In the genomic region with DNA sequence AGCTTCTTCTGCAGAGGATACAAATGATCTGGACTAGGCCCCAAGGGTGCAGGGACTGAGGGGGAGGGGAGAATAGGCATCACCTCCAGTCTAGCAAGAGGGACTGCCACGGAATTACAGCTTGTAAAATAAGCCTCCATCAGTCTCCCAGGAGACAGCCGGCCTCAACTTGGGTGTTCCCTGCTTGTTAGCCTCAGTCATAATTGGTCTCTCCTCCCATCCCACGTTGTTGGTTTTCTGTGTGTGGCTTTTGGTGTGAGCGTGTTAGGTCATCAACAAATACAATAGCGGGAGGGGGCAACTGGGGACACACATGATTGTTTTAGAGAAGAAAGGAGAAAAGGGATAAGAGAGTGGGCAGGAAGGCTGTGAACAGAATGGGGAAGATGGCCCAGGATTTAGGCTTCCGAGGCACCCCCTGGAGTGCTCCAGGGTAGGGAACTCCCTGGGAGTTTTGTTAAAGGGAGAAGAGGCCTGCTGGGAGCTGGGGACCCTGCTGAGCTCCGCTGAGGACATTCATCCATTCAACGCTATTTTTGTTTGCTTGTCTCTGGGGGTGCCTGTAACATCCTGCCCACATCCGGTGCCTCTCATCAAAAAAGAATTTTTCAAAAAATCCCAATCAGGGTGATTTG, we compare ENCODE assay signal across 1 cellular context.
TF ChIP-seq lines count a peak whose summit lies in the region.

No MANE protein-coding gene starts in this region.

TF ChIP-seq in HepG2, 621 proteins besides CTCF, POLR2A, EP300 and RAD21 (continued from another document and continues in another):
- TF ChIP-seq, protein P1, sequence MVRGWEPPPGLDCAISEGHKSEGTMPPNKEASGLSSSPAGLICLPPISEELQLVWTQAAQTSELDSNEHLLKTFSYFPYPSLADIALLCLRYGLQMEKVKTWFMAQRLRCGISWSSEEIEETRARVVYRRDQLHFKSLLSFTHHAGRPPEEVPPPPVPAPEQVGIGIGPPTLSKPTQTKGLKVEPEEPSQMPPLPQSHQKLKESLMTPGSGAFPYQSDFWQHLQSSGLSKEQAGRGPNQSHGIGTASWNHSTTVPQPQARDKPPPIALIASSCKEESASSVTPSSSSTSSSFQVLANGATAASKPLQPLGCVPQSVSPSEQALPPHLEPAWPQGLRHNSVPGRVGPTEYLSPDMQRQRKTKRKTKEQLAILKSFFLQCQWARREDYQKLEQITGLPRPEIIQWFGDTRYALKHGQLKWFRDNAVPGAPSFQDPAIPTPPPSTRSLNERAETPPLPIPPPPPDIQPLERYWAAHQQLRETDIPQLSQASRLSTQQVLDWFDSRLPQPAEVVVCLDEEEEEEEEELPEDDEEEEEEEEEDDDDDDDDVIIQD (CRISPR knock-in tag; IDR thresholded peaks at IDR 0.05; ENCODE audit: low read depth), result no peak
- TF ChIP-seq ZNF782 (CRISPR knock-in tag; IDR thresholded peaks at IDR 0.05; ENCODE audit: borderline replicate concordance), result no peak
- no peak for TF ChIP-seq NFATC3 (CRISPR knock-in tag; IDR thresholded peaks at IDR 0.05)
- TF ChIP-seq ZNF788 (CRISPR knock-in tag; IDR thresholded peaks at IDR 0.05; ENCODE audit: borderline replicate concordance), result no peak
- no peak for TF ChIP-seq SKI (IDR thresholded peaks at IDR 0.05; ENCODE audit: partially characterized antibody)
- no peak for TF ChIP-seq ZNF30 (CRISPR knock-in tag; IDR thresholded peaks at IDR 0.05)
- no peak for TF ChIP-seq ATM (IDR thresholded peaks at IDR 0.05; ENCODE audit: borderline replicate concordance)
- no peak for TF ChIP-seq WIZ (CRISPR knock-in tag; IDR thresholded peaks at IDR 0.05)
- TF ChIP-seq ZNF768 (CRISPR knock-in tag; IDR thresholded peaks at IDR 0.05), result no peak
- TF ChIP-seq, protein P2, sequence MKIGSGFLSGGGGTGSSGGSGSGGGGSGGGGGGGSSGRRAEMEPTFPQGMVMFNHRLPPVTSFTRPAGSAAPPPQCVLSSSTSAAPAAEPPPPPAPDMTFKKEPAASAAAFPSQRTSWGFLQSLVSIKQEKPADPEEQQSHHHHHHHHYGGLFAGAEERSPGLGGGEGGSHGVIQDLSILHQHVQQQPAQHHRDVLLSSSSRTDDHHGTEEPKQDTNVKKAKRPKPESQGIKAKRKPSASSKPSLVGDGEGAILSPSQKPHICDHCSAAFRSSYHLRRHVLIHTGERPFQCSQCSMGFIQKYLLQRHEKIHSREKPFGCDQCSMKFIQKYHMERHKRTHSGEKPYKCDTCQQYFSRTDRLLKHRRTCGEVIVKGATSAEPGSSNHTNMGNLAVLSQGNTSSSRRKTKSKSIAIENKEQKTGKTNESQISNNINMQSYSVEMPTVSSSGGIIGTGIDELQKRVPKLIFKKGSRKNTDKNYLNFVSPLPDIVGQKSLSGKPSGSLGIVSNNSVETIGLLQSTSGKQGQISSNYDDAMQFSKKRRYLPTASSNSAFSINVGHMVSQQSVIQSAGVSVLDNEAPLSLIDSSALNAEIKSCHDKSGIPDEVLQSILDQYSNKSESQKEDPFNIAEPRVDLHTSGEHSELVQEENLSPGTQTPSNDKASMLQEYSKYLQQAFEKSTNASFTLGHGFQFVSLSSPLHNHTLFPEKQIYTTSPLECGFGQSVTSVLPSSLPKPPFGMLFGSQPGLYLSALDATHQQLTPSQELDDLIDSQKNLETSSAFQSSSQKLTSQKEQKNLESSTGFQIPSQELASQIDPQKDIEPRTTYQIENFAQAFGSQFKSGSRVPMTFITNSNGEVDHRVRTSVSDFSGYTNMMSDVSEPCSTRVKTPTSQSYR (CRISPR knock-in tag; IDR thresholded peaks at IDR 0.05; ENCODE audit: borderline replicate concordance), result peak; percentile 33; the same call in 1 of the 2 replicates
- TF ChIP-seq, protein P3, sequence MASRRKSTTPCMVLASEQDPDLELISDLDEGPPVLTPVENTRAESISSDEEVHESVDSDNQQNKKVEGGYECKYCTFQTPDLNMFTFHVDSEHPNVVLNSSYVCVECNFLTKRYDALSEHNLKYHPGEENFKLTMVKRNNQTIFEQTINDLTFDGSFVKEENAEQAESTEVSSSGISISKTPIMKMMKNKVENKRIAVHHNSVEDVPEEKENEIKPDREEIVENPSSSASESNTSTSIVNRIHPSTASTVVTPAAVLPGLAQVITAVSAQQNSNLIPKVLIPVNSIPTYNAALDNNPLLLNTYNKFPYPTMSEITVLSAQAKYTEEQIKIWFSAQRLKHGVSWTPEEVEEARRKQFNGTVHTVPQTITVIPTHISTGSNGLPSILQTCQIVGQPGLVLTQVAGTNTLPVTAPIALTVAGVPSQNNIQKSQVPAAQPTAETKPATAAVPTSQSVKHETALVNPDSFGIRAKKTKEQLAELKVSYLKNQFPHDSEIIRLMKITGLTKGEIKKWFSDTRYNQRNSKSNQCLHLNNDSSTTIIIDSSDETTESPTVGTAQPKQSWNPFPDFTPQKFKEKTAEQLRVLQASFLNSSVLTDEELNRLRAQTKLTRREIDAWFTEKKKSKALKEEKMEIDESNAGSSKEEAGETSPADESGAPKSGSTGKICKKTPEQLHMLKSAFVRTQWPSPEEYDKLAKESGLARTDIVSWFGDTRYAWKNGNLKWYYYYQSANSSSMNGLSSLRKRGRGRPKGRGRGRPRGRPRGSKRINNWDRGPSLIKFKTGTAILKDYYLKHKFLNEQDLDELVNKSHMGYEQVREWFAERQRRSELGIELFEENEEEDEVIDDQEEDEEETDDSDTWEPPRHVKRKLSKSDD (CRISPR knock-in tag; IDR thresholded peaks at IDR 0.05; ENCODE audit: low read depth), result 0 out of 2 replicates have a peak, but pooled peaks have one; percentile 13
- TF ChIP-seq XRCC5 (optimal IDR thresholded peaks at IDR 0.05; ENCODE audit: low read length), result no peak
- TF ChIP-seq, protein P4, sequence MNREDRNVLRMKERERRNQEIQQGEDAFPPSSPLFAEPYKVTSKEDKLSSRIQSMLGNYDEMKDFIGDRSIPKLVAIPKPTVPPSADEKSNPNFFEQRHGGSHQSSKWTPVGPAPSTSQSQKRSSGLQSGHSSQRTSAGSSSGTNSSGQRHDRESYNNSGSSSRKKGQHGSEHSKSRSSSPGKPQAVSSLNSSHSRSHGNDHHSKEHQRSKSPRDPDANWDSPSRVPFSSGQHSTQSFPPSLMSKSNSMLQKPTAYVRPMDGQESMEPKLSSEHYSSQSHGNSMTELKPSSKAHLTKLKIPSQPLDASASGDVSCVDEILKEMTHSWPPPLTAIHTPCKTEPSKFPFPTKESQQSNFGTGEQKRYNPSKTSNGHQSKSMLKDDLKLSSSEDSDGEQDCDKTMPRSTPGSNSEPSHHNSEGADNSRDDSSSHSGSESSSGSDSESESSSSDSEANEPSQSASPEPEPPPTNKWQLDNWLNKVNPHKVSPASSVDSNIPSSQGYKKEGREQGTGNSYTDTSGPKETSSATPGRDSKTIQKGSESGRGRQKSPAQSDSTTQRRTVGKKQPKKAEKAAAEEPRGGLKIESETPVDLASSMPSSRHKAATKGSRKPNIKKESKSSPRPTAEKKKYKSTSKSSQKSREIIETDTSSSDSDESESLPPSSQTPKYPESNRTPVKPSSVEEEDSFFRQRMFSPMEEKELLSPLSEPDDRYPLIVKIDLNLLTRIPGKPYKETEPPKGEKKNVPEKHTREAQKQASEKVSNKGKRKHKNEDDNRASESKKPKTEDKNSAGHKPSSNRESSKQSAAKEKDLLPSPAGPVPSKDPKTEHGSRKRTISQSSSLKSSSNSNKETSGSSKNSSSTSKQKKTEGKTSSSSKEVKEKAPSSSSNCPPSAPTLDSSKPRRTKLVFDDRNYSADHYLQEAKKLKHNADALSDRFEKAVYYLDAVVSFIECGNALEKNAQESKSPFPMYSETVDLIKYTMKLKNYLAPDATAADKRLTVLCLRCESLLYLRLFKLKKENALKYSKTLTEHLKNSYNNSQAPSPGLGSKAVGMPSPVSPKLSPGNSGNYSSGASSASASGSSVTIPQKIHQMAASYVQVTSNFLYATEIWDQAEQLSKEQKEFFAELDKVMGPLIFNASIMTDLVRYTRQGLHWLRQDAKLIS (CRISPR knock-in tag; IDR thresholded peaks at IDR 0.05), result 0 out of 2 replicates have a peak, but pooled peaks have one; percentile 50
- TF ChIP-seq ZNF841 (CRISPR knock-in tag; IDR thresholded peaks at IDR 0.05; ENCODE audit: borderline replicate concordance), result no peak
- TF ChIP-seq, protein P5, sequence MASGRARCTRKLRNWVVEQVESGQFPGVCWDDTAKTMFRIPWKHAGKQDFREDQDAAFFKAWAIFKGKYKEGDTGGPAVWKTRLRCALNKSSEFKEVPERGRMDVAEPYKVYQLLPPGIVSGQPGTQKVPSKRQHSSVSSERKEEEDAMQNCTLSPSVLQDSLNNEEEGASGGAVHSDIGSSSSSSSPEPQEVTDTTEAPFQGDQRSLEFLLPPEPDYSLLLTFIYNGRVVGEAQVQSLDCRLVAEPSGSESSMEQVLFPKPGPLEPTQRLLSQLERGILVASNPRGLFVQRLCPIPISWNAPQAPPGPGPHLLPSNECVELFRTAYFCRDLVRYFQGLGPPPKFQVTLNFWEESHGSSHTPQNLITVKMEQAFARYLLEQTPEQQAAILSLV (CRISPR knock-in tag; IDR thresholded peaks at IDR 0.05; ENCODE audit: borderline replicate concordance), result 0 out of 2 replicates have a peak, but pooled peaks have one; percentile 39
- TF ChIP-seq, protein P6, sequence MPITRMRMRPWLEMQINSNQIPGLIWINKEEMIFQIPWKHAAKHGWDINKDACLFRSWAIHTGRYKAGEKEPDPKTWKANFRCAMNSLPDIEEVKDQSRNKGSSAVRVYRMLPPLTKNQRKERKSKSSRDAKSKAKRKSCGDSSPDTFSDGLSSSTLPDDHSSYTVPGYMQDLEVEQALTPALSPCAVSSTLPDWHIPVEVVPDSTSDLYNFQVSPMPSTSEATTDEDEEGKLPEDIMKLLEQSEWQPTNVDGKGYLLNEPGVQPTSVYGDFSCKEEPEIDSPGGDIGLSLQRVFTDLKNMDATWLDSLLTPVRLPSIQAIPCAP (CRISPR knock-in tag; IDR thresholded peaks at IDR 0.05; ENCODE audit: low read depth), result no peak
- no peak for TF ChIP-seq AGO1 (IDR thresholded peaks at IDR 0.05; ENCODE audit: low read depth, low read length, poor library complexity, severe bottlenecking)
- peak; percentile 32; the same call in 1 of the 2 replicates for TF ChIP-seq RBFOX2 (IDR thresholded peaks at IDR 0.05; ENCODE audit: low read depth, low read length)
- no peak for TF ChIP-seq PCBP1 (IDR thresholded peaks at IDR 0.05; ENCODE audit: borderline replicate concordance, low read depth, low read length)
- peak; percentile 45; the same call in 1 of the 2 replicates for TF ChIP-seq SOX5 (CRISPR knock-in tag; IDR thresholded peaks at IDR 0.05; ENCODE audit: borderline replicate concordance)
- no peak for TF ChIP-seq ZNF382 (CRISPR knock-in tag; IDR thresholded peaks at IDR 0.05; ENCODE audit: borderline replicate concordance)
- TF ChIP-seq ZNF317 (CRISPR knock-in tag; IDR thresholded peaks at IDR 0.05), result 0 out of 2 replicates have a peak, but pooled peaks have one; percentile 4
- TF ChIP-seq, protein P7, sequence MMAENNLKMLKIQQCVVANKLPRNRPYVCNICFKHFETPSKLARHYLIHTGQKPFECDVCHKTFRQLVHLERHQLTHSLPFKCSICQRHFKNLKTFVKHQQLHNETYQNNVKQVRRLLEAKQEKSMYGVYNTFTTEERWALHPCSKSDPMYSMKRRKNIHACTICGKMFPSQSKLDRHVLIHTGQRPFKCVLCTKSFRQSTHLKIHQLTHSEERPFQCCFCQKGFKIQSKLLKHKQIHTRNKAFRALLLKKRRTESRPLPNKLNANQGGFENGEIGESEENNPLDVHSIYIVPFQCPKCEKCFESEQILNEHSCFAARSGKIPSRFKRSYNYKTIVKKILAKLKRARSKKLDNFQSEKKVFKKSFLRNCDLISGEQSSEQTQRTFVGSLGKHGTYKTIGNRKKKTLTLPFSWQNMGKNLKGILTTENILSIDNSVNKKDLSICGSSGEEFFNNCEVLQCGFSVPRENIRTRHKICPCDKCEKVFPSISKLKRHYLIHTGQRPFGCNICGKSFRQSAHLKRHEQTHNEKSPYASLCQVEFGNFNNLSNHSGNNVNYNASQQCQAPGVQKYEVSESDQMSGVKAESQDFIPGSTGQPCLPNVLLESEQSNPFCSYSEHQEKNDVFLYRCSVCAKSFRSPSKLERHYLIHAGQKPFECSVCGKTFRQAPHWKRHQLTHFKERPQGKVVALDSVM (CRISPR knock-in tag; IDR thresholded peaks at IDR 0.05), result 0 out of 2 replicates have a peak, but pooled peaks have one; percentile 17
- TF ChIP-seq DNMT1 (CRISPR knock-in tag; IDR thresholded peaks at IDR 0.05), result no peak
- TF ChIP-seq, protein P8, sequence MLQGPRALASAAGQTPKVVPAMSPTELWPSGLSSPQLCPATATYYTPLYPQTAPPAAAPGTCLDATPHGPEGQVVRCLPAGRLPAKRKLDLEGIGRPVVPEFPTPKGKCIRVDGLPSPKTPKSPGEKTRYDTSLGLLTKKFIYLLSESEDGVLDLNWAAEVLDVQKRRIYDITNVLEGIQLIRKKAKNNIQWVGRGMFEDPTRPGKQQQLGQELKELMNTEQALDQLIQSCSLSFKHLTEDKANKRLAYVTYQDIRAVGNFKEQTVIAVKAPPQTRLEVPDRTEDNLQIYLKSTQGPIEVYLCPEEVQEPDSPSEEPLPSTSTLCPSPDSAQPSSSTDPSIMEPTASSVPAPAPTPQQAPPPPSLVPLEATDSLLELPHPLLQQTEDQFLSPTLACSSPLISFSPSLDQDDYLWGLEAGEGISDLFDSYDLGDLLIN (CRISPR knock-in tag; IDR thresholded peaks at IDR 0.05; ENCODE audit: borderline replicate concordance), result no peak
- TF ChIP-seq, protein P9, sequence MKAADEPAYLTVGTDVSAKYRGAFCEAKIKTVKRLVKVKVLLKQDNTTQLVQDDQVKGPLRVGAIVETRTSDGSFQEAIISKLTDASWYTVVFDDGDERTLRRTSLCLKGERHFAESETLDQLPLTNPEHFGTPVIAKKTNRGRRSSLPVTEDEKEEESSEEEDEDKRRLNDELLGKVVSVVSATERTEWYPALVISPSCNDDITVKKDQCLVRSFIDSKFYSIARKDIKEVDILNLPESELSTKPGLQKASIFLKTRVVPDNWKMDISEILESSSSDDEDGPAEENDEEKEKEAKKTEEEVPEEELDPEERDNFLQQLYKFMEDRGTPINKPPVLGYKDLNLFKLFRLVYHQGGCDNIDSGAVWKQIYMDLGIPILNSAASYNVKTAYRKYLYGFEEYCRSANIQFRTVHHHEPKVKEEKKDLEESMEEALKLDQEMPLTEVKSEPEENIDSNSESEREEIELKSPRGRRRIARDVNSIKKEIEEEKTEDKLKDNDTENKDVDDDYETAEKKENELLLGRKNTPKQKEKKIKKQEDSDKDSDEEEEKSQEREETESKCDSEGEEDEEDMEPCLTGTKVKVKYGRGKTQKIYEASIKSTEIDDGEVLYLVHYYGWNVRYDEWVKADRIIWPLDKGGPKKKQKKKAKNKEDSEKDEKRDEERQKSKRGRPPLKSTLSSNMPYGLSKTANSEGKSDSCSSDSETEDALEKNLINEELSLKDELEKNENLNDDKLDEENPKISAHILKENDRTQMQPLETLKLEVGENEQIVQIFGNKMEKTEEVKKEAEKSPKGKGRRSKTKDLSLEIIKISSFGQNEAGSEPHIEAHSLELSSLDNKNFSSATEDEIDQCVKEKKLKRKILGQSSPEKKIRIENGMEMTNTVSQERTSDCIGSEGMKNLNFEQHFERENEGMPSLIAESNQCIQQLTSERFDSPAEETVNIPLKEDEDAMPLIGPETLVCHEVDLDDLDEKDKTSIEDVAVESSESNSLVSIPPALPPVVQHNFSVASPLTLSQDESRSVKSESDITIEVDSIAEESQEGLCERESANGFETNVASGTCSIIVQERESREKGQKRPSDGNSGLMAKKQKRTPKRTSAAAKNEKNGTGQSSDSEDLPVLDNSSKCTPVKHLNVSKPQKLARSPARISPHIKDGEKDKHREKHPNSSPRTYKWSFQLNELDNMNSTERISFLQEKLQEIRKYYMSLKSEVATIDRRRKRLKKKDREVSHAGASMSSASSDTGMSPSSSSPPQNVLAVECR (CRISPR knock-in tag; IDR thresholded peaks at IDR 0.05; ENCODE audit: borderline replicate concordance), result peak; percentile 5; the same call in 1 of the 2 replicates
- no peak for TF ChIP-seq TSC22D2 (CRISPR knock-in tag; IDR thresholded peaks at IDR 0.05; ENCODE audit: borderline replicate concordance)
